Comparison of ENCODE assay signal across 9 cellular contexts in genomic region chr5:1523480-1523792, GRCh38. TPM values are rescaled to one million over a fixed set of nuclear protein-coding genes. Genes with fewer than 3 reads are reported as not detected.
DNase-seq lines count a peak whose midpoint lies in the region; ATAC-seq, FAIRE-seq and TF ChIP-seq lines count a peak whose summit lies in the region.
"Had no signal": no experiment of that assay in that cellular context is flagged by ENCODE, and none has a peak within 500 bp of the region (broad histone marks: within the 10 kb centered on the region; RNA-seq: fewer than 3 reads in every experiment).

No MANE protein-coding gene starts in this region.

- no peak for TF ChIP-seq EP300 in K562 (IDR thresholded peaks at IDR 0.05; ENCODE audit: low read length)

- H3K4me1 ChIP-seq in Caco-2 (peaks cover 5% of the 10 kb centered on the region), K562 (replicated peaks in 1 of 2; ENCODE audit: control insufficient read depth in 2 of 2, insufficient read depth in 2 of 2, low read length in 2 of 2) (peaks cover 16 to 47% of the 10 kb centered on the region in 2 experiments; a peak in 3 of 5 replicates)

- TF ChIP-seq POLR2A in K562 (conservative IDR thresholded peaks at IDR 0.05) = no peak

- H3K27me3 Mint-ChIP-seq in Caco-2 (ENCODE audit: insufficient read depth, unreplicated experiment) (no peaks in the 10 kb centered on the region), memory B cell (no peaks in the 10 kb centered on the region)

- CTCF ChIA-PET in Caco-2 (lab: Charles Lee) (no interaction called here), K562 (lab: Yijun Ruan, JAX; ENCODE audit: low intra/inter-chr PET ratio) (no interaction called here)

- H3K27me3 ChIP-seq in Caco-2 (replicated peaks; ENCODE audit: control insufficient read depth, insufficient read depth, low read length) (no peaks in the 10 kb centered on the region), K562 (ENCODE audit: control insufficient read depth in 2 of 2, insufficient read depth in 2 of 2, low read length in 2 of 2) (no peaks in the 10 kb centered on the region)

- ATAC-seq in GM21360 (IDR thresholded peaks at IDR 0.05; ENCODE audit: unreplicated experiment) (peak; percentile 28), HG03521 (IDR thresholded peaks at IDR 0.05; ENCODE audit: unreplicated experiment) (peak; percentile 25), K562 (no peak), memory B cell (ENCODE audit: low read depth) (peak; percentile 50)

- TF ChIP-seq CTCF in Caco-2 (IDR thresholded peaks at IDR 0.05; ENCODE audit: insufficient read depth in 1 of 2, low read depth in 1 of 2, low read length in 1 of 2, severe bottlenecking in 1 of 2, unreplicated experiment in 1 of 2) (no peak), K562 (IDR thresholded peaks at IDR 0.05 in 2 of 3, conservative IDR thresholded peaks at IDR 0.05 in 1 of 3; ENCODE audit: insufficient read depth in 2 of 3, low read depth in 1 of 3, low read length in 3 of 3) (no peak)

- H2AFZ ChIP-seq in K562 (ENCODE audit: low read depth, low read length) = peak overlapping the region; percentile 70; the same call in 1 of the 2 replicates

- H3K4me3 Mint-ChIP-seq in Caco-2 (ENCODE audit: unreplicated experiment) = peak overlapping the region; percentile 76
- H3K4me3 Mint-ChIP-seq in memory B cell = peak overlapping the region; percentile 93

- in situ Hi-C loops in K562 (cut with MboI) = no loop called here

- H3K9me1 ChIP-seq in K562 (ENCODE audit: control insufficient read depth, insufficient read depth, low read length) = no peaks in the 10 kb centered on the region

- BruUV-seq in Caco-2 (replicated peaks; lab: Mats Ljungman, UMichigan) = no TSS peak
- BruUV-seq in K562 (replicated peaks; lab: Mats Ljungman, UMichigan) = no TSS peak

- H3K9me3 ChIP-seq in Caco-2 = no peaks in the 10 kb centered on the region
- H3K9me3 ChIP-seq in K562 (replicated peaks; ENCODE audit: control insufficient read depth, insufficient read depth, low read depth, low read length) = no peaks in the 10 kb centered on the region

- no peaks in the 10 kb centered on the region for H3K9me3 Mint-ChIP-seq in Caco-2 (ENCODE audit: unreplicated experiment)
- no peaks in the 10 kb centered on the region for H3K9me3 Mint-ChIP-seq in memory B cell

- H3K4me1 Mint-ChIP-seq in Caco-2 (ENCODE audit: low read depth, unreplicated experiment) = peaks cover 7% of the 10 kb centered on the region
- peaks cover 35% of the 10 kb centered on the region for H3K4me1 Mint-ChIP-seq in memory B cell

- H3K79me2 ChIP-seq in K562 (ENCODE audit: control insufficient read depth, insufficient read depth, low read length) = peaks cover 11% of the 10 kb centered on the region; the same call in 1 of the 3 replicates

- H3K4me3 ChIP-seq in Caco-2 (ENCODE audit: low read depth, low read length) (peak overlapping the region; percentile 80), K562 (peak overlapping the region; percentile 58)

- H3K27ac Mint-ChIP-seq in Caco-2 (ENCODE audit: unreplicated experiment) (no peak overlapping the region), memory B cell (peak overlapping the region; percentile 25)

- H3K27ac ChIP-seq in K562 (ENCODE audit: extremely low read depth, low read depth, low read length) = no peak overlapping the region

- peaks cover 9% of the 10 kb centered on the region for H4K20me1 ChIP-seq in K562 (replicated peaks; ENCODE audit: control insufficient read depth, insufficient read depth, low read length)

- H3K36me3 ChIP-seq in Caco-2 (ENCODE audit: control insufficient read depth, insufficient read depth, low read length) = peaks cover 3% of the 10 kb centered on the region; the same call in 1 of the 2 replicates
- peaks cover 9% of the 10 kb centered on the region; the same call in 1 of the 3 replicates for H3K36me3 ChIP-seq in K562 (ENCODE audit: control insufficient read depth, insufficient read depth, low read length)

- no peak for DNase-seq in Caco-2
- DNase-seq in K562 (ENCODE audit: extremely low read depth in 1 of 4, low spot score in 3 of 4) = peak in 3 of 4 experiments; percentile 43 to 73 (median 70)
- no peak for DNase-seq in memory B cell (ENCODE audit: low spot score in 2 of 2)
- no peak for DNase-seq in pons (ENCODE audit: low spot score)
- no peak for DNase-seq in amygdala (lab: John Stamatoyannopoulos, UW)
- no peak for DNase-seq in NCI-H510A (lab: John Stamatoyannopoulos, UW)

- peak overlapping the region in 1 of 2 experiments; percentile 95; a peak in 2 of 4 replicates for H3K9ac ChIP-seq in K562 (ENCODE audit: insufficient read depth in 1 of 2, low read depth in 2 of 2, low read length in 2 of 2)

- H3K4me2 ChIP-seq in K562 (ENCODE audit: insufficient read depth, low read length) = peak overlapping the region; percentile 73; the same call in 1 of the 2 replicates

- no peak for TF ChIP-seq RAD21 in K562 (CRISPR knock-in tag; conservative IDR thresholded peaks at IDR 0.05 in 1 of 2, IDR thresholded peaks at IDR 0.05 in 1 of 2)

- peaks cover 32% of the 10 kb centered on the region for H3K36me3 Mint-ChIP-seq in Caco-2 (ENCODE audit: insufficient read depth, unreplicated experiment)
- H3K36me3 Mint-ChIP-seq in memory B cell = peaks cover 9% of the 10 kb centered on the region

- FAIRE-seq in K562 (lab: Jason Lieb, UNC) = no peak
- FAIRE-seq: TTC549 had no signal

- 0% methylated on average over 11 of the region's 48 CpGs for WGBS in K562 (ENCODE audit: insufficient coverage, low coverage, missing lambda C conversion rate)

- POLR2A ChIA-PET in Caco-2 (lab: Charles Lee) = interaction anchor here (0.6 kb wide), 1 partner anchor 68 kb away, joined by 3 read pairs; no protein-coding TSS in a partner anchor
- POLR2A ChIA-PET in K562 (lab: Yijun Ruan, JAX) = interaction anchor here (0.6 to 1.2 kb wide), 4 partner anchors 11 to 606 kb away, joined by 3 read pairs; no protein-coding TSS in a partner anchor

- intact Hi-C loops in Caco-2 (cut with micrococcal nuclease; ENCODE audit: unreplicated experiment) = loop anchor here (1.0 kb wide), 1 partner anchor 8 kb away; no protein-coding TSS in a partner anchor
- intact Hi-C loops in K562 (cut with micrococcal nuclease) = no loop called here

TF ChIP-seq in K562, 482 proteins besides CTCF, POLR2A, EP300 and RAD21:
- TF ChIP-seq ZBTB7A (IDR thresholded peaks at IDR 0.05; ENCODE audit: borderline replicate concordance, control insufficient read depth, low read depth, low read length) (peak; percentile 6; the same call in 1 of the 2 replicates), TOE1 (IDR thresholded peaks at IDR 0.05; ENCODE audit: borderline replicate concordance) (no peak), TOE1 (CRISPR knock-in tag; IDR thresholded peaks at IDR 0.05; ENCODE audit: borderline replicate concordance, low read depth) (no peak)

RNA-seq across cellular contexts. Expression of gene LPCAT1, which starts 0.3 kb away (rescaled TPM):
- total RNA-seq in Caco-2 (2022) (49.3 and 52.8 TPM in 2 replicates), K562 (2014; rRNA removed) (13.6 and 13.9 TPM in 2 replicates), K562 (2014; rRNA removed; fragmentation: Illumina TruSeq; extraction: Trizol) (9.2 and 11.1 TPM in 2 replicates), K562 (2015; rRNA removed; fragmentation: Illumina TruSeq; extraction: Trizol) (15.5 and 18.4 TPM in 2 replicates), K562 (2021) (18.4 and 20.8 TPM in 2 replicates)
- 26.9 and 48.0 TPM in 2 replicates for total RNA-seq in K562 (2011; cell fraction: chromatin; rRNA removed; ENCODE audit: low replicate concordance)
- total RNA-seq in K562 (2011; cell fraction: nucleolus; rRNA removed) = 30.5 and 38.2 TPM in 2 replicates
- total RNA-seq in K562 (2011; cell fraction: nucleoplasm; rRNA removed) = 24.9 and 32.4 TPM in 2 replicates
- polyA plus RNA-seq in K562 (2011; rRNA removed) (17.0 and 20.6 TPM in 2 replicates), K562 (2014; fragmentation: Illumina TruSeq; extraction: Trizol) (15.2 TPM in 2 replicates), K562 (2014; fragmentation: Nextera tagmentation; extraction: Ambion mirVana) (under 1 TPM; 0.14 to 0.53 TPM), K562 (2014; rRNA removed) (13.1 and 14.9 TPM in 2 replicates)
- 14.5 and 16.7 TPM in 2 replicates for polyA plus RNA-seq in K562 (2011; cell fraction: cytosol; rRNA removed)
- 32.2 and 34.4 TPM in 2 replicates for polyA plus RNA-seq in K562 (2011; cell fraction: nucleus; rRNA removed)
- polyA plus RNA-seq in K562 (2012) = 10.5 and 12.5 TPM in 2 replicates
- polyA minus RNA-seq in K562 (2011; rRNA and poly(A)+ RNA removed) = 10.9 and 14.5 TPM in 2 replicates
- polyA minus RNA-seq in K562 (2011; cell fraction: cytosol; rRNA and poly(A)+ RNA removed) = 13.2 and 14.3 TPM in 2 replicates
- 9.4 and 24.4 TPM in 2 replicates for polyA minus RNA-seq in K562 (2011; cell fraction: nucleus; rRNA and poly(A)+ RNA removed)

Comparison
In these comparisons a context has a peak if more than half of its experiments do, and no peak if none do; other contexts are left out.
1. DNase-seq: peak in K562 (3 of 4); none in Caco-2 (0 of 2), memory B cell (0 of 2), pons (single experiment), amygdala (0 of 56) and NCI-H510A (single experiment).